Comparison of ENCODE assay signal across 34 cellular contexts in the genomic region with DNA sequence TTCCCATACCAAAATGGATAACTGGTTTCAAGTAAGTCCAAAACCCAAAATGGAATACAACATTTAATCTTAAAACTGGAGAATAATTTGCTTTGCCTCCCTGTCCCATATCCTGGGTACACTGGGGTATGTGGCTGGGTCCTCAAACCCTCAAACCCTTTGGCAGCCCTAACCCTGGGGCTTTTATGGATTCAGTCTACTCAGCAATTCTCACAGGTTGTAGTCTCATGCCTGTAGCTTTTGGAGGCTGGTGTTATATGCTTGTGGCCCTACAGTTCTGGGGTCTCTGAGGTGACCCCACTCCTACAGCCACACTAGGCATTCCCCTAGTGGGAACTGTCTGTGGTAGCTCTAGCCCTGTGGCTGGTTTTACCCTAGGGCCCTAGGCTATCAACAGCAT.
"Had no signal": no experiment of that assay in that cellular context is flagged by ENCODE, and none has a peak within 500 bp of the region (broad histone marks: within the 10 kb centered on the region; RNA-seq: fewer than 3 reads in every experiment).

No MANE protein-coding gene starts in this region.

- H3K36me3 ChIP-seq: MG63 had no signal

- H3K4me3 ChIP-seq: MG63 had no signal

- H3K9me3 ChIP-seq: MG63 had no signal

- H3K27me3 ChIP-seq: MG63 had no signal

- DNase-seq: Karpas-422, Kasumi-1, MG63, MM.1S, MV-4-11, NCI-H1048, NCI-H1092, NCI-H1092 treated with DMSO at 0.1 percent for 48 hours, NCI-H1105, NCI-H1105 treated with DMSO at 0.1 percent for 48 hours, NCI-H1417, NCI-H1417 treated with DMSO at 0.1 percent for 48 hours, NCI-H1436, NCI-H1436 treated with DMSO at 0.1 percent for 48 hours, NCI-H146, NCI-H1694, NCI-H1694 treated with DMSO at 0.1 percent for 48 hours, NCI-H187, NCI-H187 treated with DMSO at 0.1 percent for 48 hours, NCI-H1930, NCI-H2029, NCI-H2029 treated with DMSO at 0.1 percent for 48 hours, NCI-H2081, NCI-H2081 treated with DMSO at 0.1 percent for 48 hours, NCI-H2107, NCI-H2171, NCI-H2171 treated with DMSO at 0.1 percent for 48 hours, NCI-H2227 treated with DMSO at 0.1 percent for 48 hours, NCI-H226, NCI-H345, NCI-H446, NCI-H446 treated with DMSO at 0.1 percent for 48 hours, NCI-H510A, NCI-H510A treated with DMSO at 0.1 percent for 48 hours had no signal
